Comparison of ENCODE assay signal across 28 cellular contexts in genomic region chr2:136032192-136032591, GRCh38.
"Had no signal": no experiment of that assay in that cellular context is flagged by ENCODE, and none has a peak within 500 bp of the region (broad histone marks: within the 10 kb centered on the region; RNA-seq: fewer than 3 reads in every experiment).

No MANE protein-coding gene starts in this region.

- H3K27ac Mint-ChIP-seq: immature natural killer cell; mesothelial cell of epicardium; naive thymus-derived CD4-positive, alpha-beta T cell; natural killer cell treated with Interleukin-12 subunit alpha and Interleukin-12 subunit beta and Interleukin-15 and Interleukin-18, amount 100 ng/mL, for 72 hours; progenitor cell of endocrine pancreas; stimulated activated effector memory CD8-positive, alpha-beta T cell treated with anti-CD3 and anti-CD28 coated beads, Interleukin-12 subunit alpha, Interleukin-12 subunit beta, amount 100 ng/mL, for 72 hours; stimulated activated naive CD8-positive, alpha-beta T cell treated with anti-CD3 and anti-CD28 coated beads, Interleukin-15, Interleukin-2, amounts not matched to agents 100 ng/mL and 50 ng/mL, for 24 hours had no signal

- H3K4me3 Mint-ChIP-seq: immature natural killer cell; mesothelial cell of epicardium; naive thymus-derived CD4-positive, alpha-beta T cell; natural killer cell treated with Interleukin-12 subunit alpha and Interleukin-12 subunit beta and Interleukin-15 and Interleukin-18, amount 100 ng/mL, for 72 hours; neural progenitor cell; stimulated activated effector memory CD8-positive, alpha-beta T cell treated with anti-CD3 and anti-CD28 coated beads, Interleukin-12 subunit alpha, Interleukin-12 subunit beta, amount 100 ng/mL, for 72 hours; stimulated activated naive CD8-positive, alpha-beta T cell treated with anti-CD3 and anti-CD28 coated beads, Interleukin-15, Interleukin-2, amounts not matched to agents 100 ng/mL and 50 ng/mL, for 24 hours had no signal

- H3K27ac ChIP-seq: heart left ventricle, left lung, lower lobe of right lung, neural progenitor cell, ovary, right atrium auricular region, skin epidermis, suprapubic skin, thoracic aorta, tibial artery, upper lobe of right lung had no signal

- H3K4me3 ChIP-seq: heart left ventricle, left lung, lower lobe of right lung, neural progenitor cell, ovary, right atrium auricular region, skin epidermis, spleen, suprapubic skin, thoracic aorta, tibial artery, upper lobe of right lung had no signal

- H3K9me3 Mint-ChIP-seq: immature natural killer cell; mesothelial cell of epicardium; natural killer cell treated with Interleukin-12 subunit alpha and Interleukin-12 subunit beta and Interleukin-15 and Interleukin-18, amount 100 ng/mL, for 72 hours; stimulated activated effector memory CD8-positive, alpha-beta T cell treated with anti-CD3 and anti-CD28 coated beads, Interleukin-12 subunit alpha, Interleukin-12 subunit beta, amount 100 ng/mL, for 72 hours; stimulated activated naive CD8-positive, alpha-beta T cell treated with anti-CD3 and anti-CD28 coated beads, Interleukin-15, Interleukin-2, amounts not matched to agents 100 ng/mL and 50 ng/mL, for 24 hours had no signal

- H3K4me1 Mint-ChIP-seq: immature natural killer cell had no signal

- H3K36me3 ChIP-seq: heart left ventricle, left lung, lower lobe of right lung, neural progenitor cell, ovary, right atrium auricular region, spleen, suprapubic skin, thoracic aorta, tibial artery, upper lobe of right lung had no signal

- H3K4me1 ChIP-seq: left lung, lower lobe of right lung, neural progenitor cell, suprapubic skin, tibial artery, upper lobe of right lung had no signal

- H3K27me3 ChIP-seq: heart left ventricle, left lung, neural progenitor cell, ovary, right atrium auricular region, spleen, suprapubic skin, tibial artery, upper lobe of right lung had no signal

- H3K27me3 Mint-ChIP-seq: progenitor cell of endocrine pancreas; stimulated activated naive CD8-positive, alpha-beta T cell treated with anti-CD3 and anti-CD28 coated beads, Interleukin-15, Interleukin-2, amounts not matched to agents 100 ng/mL and 50 ng/mL, for 24 hours had no signal

- H3K9me3 ChIP-seq: heart left ventricle, left lung, lower lobe of right lung, ovary, right atrium auricular region, spleen, suprapubic skin, thoracic aorta, tibial artery, upper lobe of right lung had no signal

- H3K36me3 Mint-ChIP-seq: immature natural killer cell; mesothelial cell of epicardium; natural killer cell treated with Interleukin-12 subunit alpha and Interleukin-12 subunit beta and Interleukin-15 and Interleukin-18, amount 100 ng/mL, for 72 hours; stimulated activated effector memory CD8-positive, alpha-beta T cell treated with anti-CD3 and anti-CD28 coated beads, Interleukin-12 subunit alpha, Interleukin-12 subunit beta, amount 100 ng/mL, for 72 hours had no signal

- DNase-seq: heart left ventricle; hypothalamus; immature natural killer cell; kidney; left colon; left lung; lower lobe of right lung; mammary epithelial cell; mesenchymal stem cell; naive thymus-derived CD4-positive, alpha-beta T cell; ovary; spleen; stimulated activated CD4-positive, alpha-beta T cell treated with anti-CD3 and anti-CD28 coated beads, Interleukin-4, amount 100 ng/mL, for 24 hours; stimulated activated naive CD4-positive, alpha-beta T cell; tibial artery; trophoblast cell; upper lobe of right lung had no signal

- ATAC-seq: heart left ventricle; left colon; left lung; lower lobe of right lung; naive thymus-derived CD4-positive, alpha-beta T cell; natural killer cell treated with Interleukin-12 subunit alpha and Interleukin-12 subunit beta and Interleukin-15 and Interleukin-18, amount 100 ng/mL, for 72 hours; sciatic nerve; stimulated activated effector memory CD8-positive, alpha-beta T cell treated with anti-CD3 and anti-CD28 coated beads, Interleukin-12 subunit alpha, Interleukin-12 subunit beta, amount 100 ng/mL, for 72 hours; upper lobe of right lung had no signal
